In genomic region chr11:47269002-47269828, GRCh38 we compare ENCODE assay signal across 8 cellular contexts. TPM values are rescaled to one million over a fixed set of nuclear protein-coding genes. Genes with fewer than 3 reads are reported as not detected.
A peak's percentile ranks its signal among the peaks of the same experiment; 100 is the strongest.
DNase-seq lines count a peak whose midpoint lies in the region; ATAC-seq and TF ChIP-seq lines count a peak whose summit lies in the region.

No MANE protein-coding gene starts in this region.

- H3K27me3 ChIP-seq in HCT116 (ENCODE audit: insufficient read depth, low read length): no peaks in the 10 kb centered on the region
- no peaks in the 10 kb centered on the region for H3K27me3 ChIP-seq in MM.1S (replicated peaks; ENCODE audit: insufficient read depth, low read length)
- no peaks in the 10 kb centered on the region for H3K27me3 ChIP-seq in SJCRH30
- no peaks in the 10 kb centered on the region for H3K27me3 ChIP-seq in foreskin keratinocyte
- H3K27me3 ChIP-seq in neuron (ENCODE audit: insufficient read depth, low read length): no peaks in the 10 kb centered on the region

- RAD21 ChIA-PET in HCT116 (lab: Charles Lee; ENCODE audit: low non-redundant PET in 1 of 2, low total read pairs in 2 of 2, uncharacterized antibody in 2 of 2, unreplicated experiment in 2 of 2): no interaction called here

- no peaks in the 10 kb centered on the region for H3K9me3 ChIP-seq in ES-I3 (ENCODE audit: control insufficient read depth, insufficient read depth, low read length)
- H3K9me3 ChIP-seq in HCT116 (ENCODE audit: control insufficient read depth in 1 of 2, insufficient read depth in 1 of 2, low read depth in 1 of 2, low read length in 2 of 2): no peaks in the 10 kb centered on the region
- no peaks in the 10 kb centered on the region for H3K9me3 ChIP-seq in MM.1S (replicated peaks; ENCODE audit: insufficient read depth, low read length)
- H3K9me3 ChIP-seq in SJCRH30 (replicated peaks): no peaks in the 10 kb centered on the region
- H3K9me3 ChIP-seq in neuron (ENCODE audit: low read length): no peaks in the 10 kb centered on the region

- H4K20me1 ChIP-seq in HCT116 (ENCODE audit: insufficient read depth) (no peaks in the 10 kb centered on the region), MM.1S (ENCODE audit: insufficient read depth, low read length) (0 out of 2 replicates have a peak, but pooled peaks cover 10% of the 10 kb centered on the region)

- TF ChIP-seq CTCF in HCT116 (IDR thresholded peaks at IDR 0.05 in 2 of 3, conservative IDR thresholded peaks at IDR 0.05 in 1 of 3; ENCODE audit: borderline replicate concordance in 1 of 3, insufficient read depth in 1 of 3, low read depth in 2 of 3, low read length in 2 of 3) (no peak), MM.1S (IDR thresholded peaks at IDR 0.05; ENCODE audit: low read length) (no peak), foreskin keratinocyte (conservative IDR thresholded peaks at IDR 0.05) (peak; percentile 34)

- H3K4me1 ChIP-seq in ES-I3 (ENCODE audit: insufficient read depth, low read length) (peaks cover 18% of the 10 kb centered on the region), HCT116 (ENCODE audit: control insufficient read depth in 1 of 2, insufficient read depth in 2 of 2, low read length in 2 of 2) (peaks cover 22 to 47% of the 10 kb centered on the region in 2 experiments), MM.1S (ENCODE audit: low read length) (peaks cover 26% of the 10 kb centered on the region), SJCRH30 (peaks cover 21% of the 10 kb centered on the region), foreskin keratinocyte (peaks cover 18% of the 10 kb centered on the region), neuron (ENCODE audit: insufficient read depth, low read length) (peaks cover 30% of the 10 kb centered on the region)

- H3K4me3 ChIP-seq in HCT116 (replicated peaks in 1 of 2; ENCODE audit: low read depth in 1 of 2, low read length in 2 of 2) (peak overlapping the region; percentile 59 to 76), MM.1S (ENCODE audit: low read length) (peak overlapping the region; percentile 86), SJCRH30 (peak overlapping the region; percentile 70), neuron (ENCODE audit: low read length) (peak overlapping the region; percentile 76)

- H3K9me2 ChIP-seq in HCT116 (ENCODE audit: insufficient read depth): no peaks in the 10 kb centered on the region
- no peaks in the 10 kb centered on the region for H3K9me2 ChIP-seq in MM.1S (replicated peaks; ENCODE audit: insufficient read depth, low read length)

- no peak for TF ChIP-seq RAD21 in HCT116 (IDR thresholded peaks at IDR 0.05; ENCODE audit: low read depth)

- peak; percentile 72 for ATAC-seq in HCT116
- ATAC-seq in foreskin keratinocyte: peak; percentile 75

- no peaks in the 10 kb centered on the region for H3K36me3 ChIP-seq in ES-I3 (ENCODE audit: insufficient read depth, low read length)
- H3K36me3 ChIP-seq in HCT116 (ENCODE audit: control insufficient read depth in 1 of 2, insufficient read depth in 2 of 2, low read length in 2 of 2): no peaks in the 10 kb centered on the region
- 0 out of 2 replicates have a peak, but pooled peaks cover 2% of the 10 kb centered on the region for H3K36me3 ChIP-seq in MM.1S (replicated peaks; ENCODE audit: insufficient read depth, low read length)
- no peaks in the 10 kb centered on the region; the same call in 1 of the 2 replicates for H3K36me3 ChIP-seq in SJCRH30
- H3K36me3 ChIP-seq in neuron (ENCODE audit: insufficient read depth, low read length): peaks cover 1% of the 10 kb centered on the region

- H3K4me2 ChIP-seq in HCT116 (ENCODE audit: low read length) (peak overlapping the region; percentile 83), MM.1S (ENCODE audit: low read depth, low read length) (peak overlapping the region; percentile 94)

- no TSS peak for BruUV-seq in HCT116 (replicated peaks; lab: Mats Ljungman, UMichigan)

- DNase-seq in HCT116 (ENCODE audit: low read depth, low spot score) (peak; percentile 47), MM.1S (peak; percentile 83), SJCRH30 (peak; percentile 92 to 93), foreskin keratinocyte (peak; percentile 61 to 79), stromal cell of bone marrow (ENCODE audit: low read depth) (peak; percentile 72)
- DNase-seq in activated naive CD4-positive, alpha-beta T cell (lab: John Stamatoyannopoulos, UW): peak; percentile 76 to 85 (median 82)

- peaks cover 35% of the 10 kb centered on the region for H3K79me2 ChIP-seq in HCT116 (ENCODE audit: insufficient read depth, low read length)
- H3K79me2 ChIP-seq in MM.1S (ENCODE audit: low read length): peaks cover 39% of the 10 kb centered on the region

- intact Hi-C loops in HCT116 (cut with micrococcal nuclease): no loop called here

- TF ChIP-seq POLR2A in HCT116 (IDR thresholded peaks at IDR 0.05; ENCODE audit: borderline replicate concordance, extremely low read depth, insufficient read depth, insufficient read length): peak; percentile 9

- CTCF ChIA-PET in HCT116 (lab: Charles Lee): no interaction called here

- H3K9ac ChIP-seq in ES-I3 (ENCODE audit: low read depth, low read length) (peak overlapping the region; percentile 96), HCT116 (ENCODE audit: low read length) (peak overlapping the region; percentile 78), MM.1S (ENCODE audit: low read length) (peak overlapping the region; percentile 86)

- H2AFZ ChIP-seq in HCT116 (ENCODE audit: low read depth, low read length, poor library complexity, severe bottlenecking) (peak overlapping the region; percentile 24), MM.1S (ENCODE audit: low read length) (peak overlapping the region; percentile 95), neuron (ENCODE audit: low read depth, low read length) (peak overlapping the region; percentile 76)

- H3K27ac ChIP-seq in HCT116 (ENCODE audit: low read depth, low read length): peak overlapping the region; percentile 89
- peak overlapping the region; percentile 79 for H3K27ac ChIP-seq in MM.1S (ENCODE audit: low read length)
- H3K27ac ChIP-seq in SJCRH30: peak overlapping the region; percentile 79
- H3K27ac ChIP-seq in foreskin keratinocyte: peak overlapping the region; percentile 63

- H3F3A ChIP-seq in MM.1S (ENCODE audit: insufficient read depth, low read length): peaks cover 17% of the 10 kb centered on the region

- POLR2A ChIA-PET in HCT116 (lab: Charles Lee): interaction anchor here (0.5 kb wide), 1 partner anchor 667 kb away, joined by 3 read pairs; no protein-coding TSS in a partner anchor

TF ChIP-seq in HCT116, 20 proteins besides CTCF, POLR2A, EP300 and RAD21 (continues in another document):
- TF ChIP-seq ATF3 (IDR thresholded peaks at IDR 0.05): no peak
- no peak for TF ChIP-seq YY1 (IDR thresholded peaks at IDR 0.05; ENCODE audit: extremely low read depth, insufficient replicate concordance, low read depth, low read length)
- TF ChIP-seq CBX3 (IDR thresholded peaks at IDR 0.05; ENCODE audit: low read depth): peak; percentile 62; the same call in 1 of the 2 replicates
- TF ChIP-seq ZNF274 (IDR thresholded peaks at IDR 0.05; ENCODE audit: low read depth, low read length): no peak
- TF ChIP-seq CEBPB (IDR thresholded peaks at IDR 0.05; ENCODE audit: low read depth): no peak
- no peak for TF ChIP-seq EZH2 (IDR thresholded peaks at IDR 0.05)
- no peak for TF ChIP-seq FOSL1 (IDR thresholded peaks at IDR 0.05; ENCODE audit: low read depth)
- TF ChIP-seq ZFX (IDR thresholded peaks at IDR 0.05): no peak
- no peak for TF ChIP-seq TCF7L2 (IDR thresholded peaks at IDR 0.05; ENCODE audit: borderline replicate concordance, extremely low read depth, insufficient read depth, insufficient read length)
- peak; percentile 85 for TF ChIP-seq MAX (IDR thresholded peaks at IDR 0.05)
- TF ChIP-seq EGR1 (IDR thresholded peaks at IDR 0.05; ENCODE audit: low read depth): 0 out of 2 replicates have a peak, but pooled peaks have one; percentile 22
- peak; percentile 33 for TF ChIP-seq SP1 (IDR thresholded peaks at IDR 0.05; ENCODE audit: low read depth)
- TF ChIP-seq ELF1 (IDR thresholded peaks at IDR 0.05; ENCODE audit: borderline replicate concordance, low read depth): 0 out of 2 replicates have a peak, but pooled peaks have one; percentile 48
- no peak for TF ChIP-seq EZH2phosphoT487 (IDR thresholded peaks at IDR 0.05; ENCODE audit: borderline replicate concordance)

RNA-seq across cellular contexts. Expression of gene MADD, which starts 0.7 kb away (rescaled TPM):
- 37.1 TPM for total RNA-seq in HCT116 (2021; ENCODE audit: unreplicated experiment)
- 28.7 and 30.1 TPM in 2 replicates for polyA plus RNA-seq in HCT116 (2012)
- 28.8 and 29.0 TPM in 2 replicates for total RNA-seq in SJCRH30 (2014; rRNA removed; shearing (Covaris generic))
- 15.3 and 16.8 TPM in 2 replicates for total RNA-seq in foreskin keratinocyte
- 7.7 and 8.0 TPM in 2 replicates for polyA plus RNA-seq in foreskin keratinocyte

RNA-seq across cellular contexts. Expression of gene NR1H3, which starts 11.4 kb away (rescaled TPM):
- total RNA-seq in HCT116 (2021; ENCODE audit: unreplicated experiment): 23.5 TPM
- polyA plus RNA-seq in HCT116 (2012): 27.0 and 27.2 TPM in 2 replicates
- 4.1 and 6.2 TPM in 2 replicates for total RNA-seq in SJCRH30 (2014; rRNA removed; shearing (Covaris generic))
- 8.8 and 8.9 TPM in 2 replicates for total RNA-seq in foreskin keratinocyte
- polyA plus RNA-seq in foreskin keratinocyte: 8.5 and 9.2 TPM in 2 replicates

RNA-seq across cellular contexts. Expression of gene ACP2, which starts 20.6 kb away (rescaled TPM):
- total RNA-seq in HCT116 (2021; ENCODE audit: unreplicated experiment): 21.5 TPM
- 18.0 and 19.6 TPM in 2 replicates for polyA plus RNA-seq in HCT116 (2012)
- total RNA-seq in SJCRH30 (2014; rRNA removed; shearing (Covaris generic)): 26.2 and 29.6 TPM in 2 replicates
- 22.6 and 23.6 TPM in 2 replicates for total RNA-seq in foreskin keratinocyte
- polyA plus RNA-seq in foreskin keratinocyte: 20.2 and 20.8 TPM in 2 replicates

RNA-seq across cellular contexts. Expression of gene DDB2, which starts 54.4 kb away (rescaled TPM):
- total RNA-seq in HCT116 (2021; ENCODE audit: unreplicated experiment): 64.0 TPM
- polyA plus RNA-seq in HCT116 (2012): 83.8 and 91.5 TPM in 2 replicates
- 10.7 and 11.1 TPM in 2 replicates for total RNA-seq in SJCRH30 (2014; rRNA removed; shearing (Covaris generic))
- 57.9 and 67.0 TPM in 2 replicates for total RNA-seq in foreskin keratinocyte
- polyA plus RNA-seq in foreskin keratinocyte: 61.9 and 71.7 TPM in 2 replicates

Comparison
In these comparisons a context has a peak if more than half of its experiments do, and no peak if none do; other contexts are left out.
1. Peak in every context shown above with its lines: DNase-seq, ATAC-seq, H3K4me3 ChIP-seq and H3K27ac ChIP-seq.
2. H2AFZ ChIP-seq: peak in every context shown above with its lines; median percentile 95 in MM.1S; 76 in neuron; 24 in HCT116.